In genomic region chr5:85388752-85389151, GRCh38 we compare ENCODE assay signal across 19 cellular contexts.
DNase-seq lines count a peak whose midpoint lies in the region; ATAC-seq, FAIRE-seq and TF ChIP-seq lines count a peak whose summit lies in the region.
"Had no signal": no experiment of that assay in that cellular context is flagged by ENCODE, and none has a peak within 500 bp of the region (broad histone marks: within the 10 kb centered on the region; RNA-seq: fewer than 3 reads in every experiment).

No MANE protein-coding gene starts in this region.

- H3K4me1 ChIP-seq in liver (ENCODE audit: control insufficient read depth in 4 of 4, insufficient read depth in 4 of 4, low read length in 3 of 4) (peaks cover 0 to 14% (median 0%) of the 10 kb centered on the region in 4 donors), HepG2 (ENCODE audit: insufficient read depth, low read length) (no peaks in the 10 kb centered on the region)
- H3K4me1 ChIP-seq: BLaER1 treated with 17β-estradiol and CSF1 and Interleukin-3, amounts not matched to agents 10 nM and 100 nM had no signal

- H3K4me3 ChIP-seq in liver (ENCODE audit: low read depth in 1 of 3, low read length in 3 of 3) (no peak overlapping the region), HepG2 (replicated peaks in 1 of 3; ENCODE audit: insufficient read depth in 1 of 3, low read depth in 2 of 3, low read length in 3 of 3) (no peak overlapping the region), retinal pigment epithelial cell (ENCODE audit: low read length) (no peak overlapping the region)
- H3K4me3 ChIP-seq: BLaER1 treated with 17β-estradiol and CSF1 and Interleukin-3, amounts not matched to agents 10 nM and 100 nM had no signal

- H3K79me2 ChIP-seq in HepG2 (ENCODE audit: insufficient read depth, low read length): no peaks in the 10 kb centered on the region

- BruUV-seq in HepG2 (replicated peaks; lab: Mats Ljungman, UMichigan): no TSS peak

- no peak for ATAC-seq in HepG2
- ATAC-seq in left lobe of liver: peak; percentile 91
- ATAC-seq: CD8-positive, alpha-beta T cell had no signal

- FAIRE-seq in HepG2 (lab: Jason Lieb, UNC): no peak
- FAIRE-seq: H1, HTR-8/SVneo had no signal

- H3K27me3 ChIP-seq in liver (ENCODE audit: control insufficient read depth in 4 of 4, insufficient read depth in 4 of 4, low read length in 3 of 4): no peaks in the 10 kb centered on the region
- no peaks in the 10 kb centered on the region for H3K27me3 ChIP-seq in HepG2 (ENCODE audit: control insufficient read depth in 1 of 2, insufficient read depth in 2 of 2, low read length in 2 of 2)
- H3K27me3 ChIP-seq: BLaER1 treated with 17β-estradiol and CSF1 and Interleukin-3, amounts not matched to agents 10 nM and 100 nM had no signal

- TF ChIP-seq CTCF in liver (IDR thresholded peaks at IDR 0.05; ENCODE audit: low read depth, low read length, missing input control): no peak
- TF ChIP-seq CTCF in HepG2 (CRISPR knock-in tag; IDR thresholded peaks at IDR 0.05): no peak
- no peak for TF ChIP-seq CTCF in retinal pigment epithelial cell (conservative IDR thresholded peaks at IDR 0.05; ENCODE audit: low read depth, low read length)
- TF ChIP-seq CTCF in osteocyte (IDR thresholded peaks at IDR 0.05): no peak

- CTCF ChIA-PET in HepG2 (lab: Yijun Ruan, JAX; ENCODE audit: low intra/inter-chr PET ratio, low total read pairs): no interaction called here

- peaks cover 8% of the 10 kb centered on the region for H3K9me3 Mint-ChIP-seq in osteocyte (ENCODE audit: unreplicated experiment)
- H3K9me3 Mint-ChIP-seq: H9 had no signal

- intact Hi-C loops in HepG2 (cut with micrococcal nuclease; ENCODE audit: unreplicated experiment): no loop called here

- POLR2A ChIA-PET in HepG2 (lab: Yijun Ruan, JAX): no interaction called here

- TF ChIP-seq RAD21 in liver (IDR thresholded peaks at IDR 0.05) (peak; percentile 21 to 45), HepG2 (CRISPR knock-in tag; IDR thresholded peaks at IDR 0.05) (no peak)

- peaks cover 0 to 1% (median 0%) of the 10 kb centered on the region in 4 donors for H3K9me3 ChIP-seq in liver (ENCODE audit: control insufficient read depth in 4 of 4, low read length in 3 of 4)
- no peaks in the 10 kb centered on the region for H3K9me3 ChIP-seq in HepG2 (ENCODE audit: low read length)

- peaks cover 11% of the 10 kb centered on the region for H3K27me3 Mint-ChIP-seq in osteocyte (ENCODE audit: unreplicated experiment)
- H3K27me3 Mint-ChIP-seq: B cell, IgD-negative memory B cell had no signal

- DNase-seq in HepG2 (ENCODE audit: low spot score) (no peak), astrocyte of the hippocampus (ENCODE audit: low read depth, low spot score) (peak; percentile 5), left lobe of liver (ENCODE audit: low spot score) (no peak), retinal pigment epithelial cell (ENCODE audit: low read depth) (peak; percentile 37), iPS-NIHi11 (ENCODE audit: low spot score) (no peak), osteocyte (ENCODE audit: extremely low spot score, unreplicated experiment) (no peak), NCI-H146 (lab: John Stamatoyannopoulos, UW) (no peak)
- DNase-seq: 8988T; Calu3; CD8-positive, alpha-beta T cell; DMS79 treated with DMSO at 0.1 percent for 48 hours; GF-D8; H9 had no signal

- H4K20me1 ChIP-seq in HepG2 (ENCODE audit: insufficient read depth, low read length): no peaks in the 10 kb centered on the region
- H4K20me1 ChIP-seq: BLaER1 treated with 17β-estradiol and CSF1 and Interleukin-3, amounts not matched to agents 10 nM and 100 nM had no signal

- WGBS in liver: 34% methylated on average over 3 of the region's 3 CpGs
- WGBS in HepG2 (ENCODE audit: low lambda C conversion rate): 57% methylated on average over 3 of the region's 3 CpGs

- no peak overlapping the region for H3K4me3 Mint-ChIP-seq in osteocyte (ENCODE audit: unreplicated experiment)
- H3K4me3 Mint-ChIP-seq: B cell; CD8-positive, alpha-beta T cell; H9; IgD-negative memory B cell had no signal

- no peak overlapping the region for H3K4me2 ChIP-seq in HepG2 (ENCODE audit: low read depth, low read length)
- H3K4me2 ChIP-seq: BLaER1 treated with 17β-estradiol and CSF1 and Interleukin-3, amounts not matched to agents 10 nM and 100 nM had no signal

- H3K27ac ChIP-seq in liver (ENCODE audit: low read depth in 1 of 2, low read length in 2 of 2) (no peak overlapping the region), HepG2 (ENCODE audit: extremely low read length, insufficient read depth, low read length) (no peak overlapping the region)
- H3K27ac ChIP-seq: BLaER1 treated with 17β-estradiol and CSF1 and Interleukin-3, amounts not matched to agents 10 nM and 100 nM had no signal

- TF ChIP-seq EP300 in HepG2 (IDR thresholded peaks at IDR 0.05; ENCODE audit: low read depth in 2 of 2, low read length in 2 of 2) (no peak), HepG2 (CRISPR knock-in tag; IDR thresholded peaks at IDR 0.05; ENCODE audit: borderline replicate concordance) (no peak)

- H3K36me3 Mint-ChIP-seq in osteocyte (ENCODE audit: unreplicated experiment): no peaks in the 10 kb centered on the region
- H3K36me3 Mint-ChIP-seq: CD8-positive, alpha-beta T cell; IgD-negative memory B cell had no signal

- H3K27ac Mint-ChIP-seq in osteocyte (ENCODE audit: unreplicated experiment): no peak overlapping the region
- H3K27ac Mint-ChIP-seq: B cell; CD8-positive, alpha-beta T cell; IgD-negative memory B cell had no signal

- H3K36me3 ChIP-seq in liver (ENCODE audit: control insufficient read depth in 4 of 4, insufficient read depth in 3 of 4, low read depth in 1 of 4, low read length in 3 of 4): no peaks in the 10 kb centered on the region
- H3K36me3 ChIP-seq in HepG2 (replicated peaks in 1 of 2; ENCODE audit: control insufficient read depth in 1 of 2, insufficient read depth in 2 of 2, low read length in 2 of 2): no peaks in the 10 kb centered on the region
- H3K36me3 ChIP-seq: BLaER1 treated with 17β-estradiol and CSF1 and Interleukin-3, amounts not matched to agents 10 nM and 100 nM had no signal

- in situ Hi-C loops in HepG2 (cut with HindIII; ENCODE audit: extremely low pct_ligation_motif_present, low pct_unique_long_range_greater_than_20kb): no loop called here

- H3K9ac ChIP-seq in liver (ENCODE audit: low read depth in 1 of 2, low read length in 2 of 2) (no peak overlapping the region), HepG2 (ENCODE audit: insufficient read depth, low read depth, low read length) (no peak overlapping the region)
- H3K9ac ChIP-seq: BLaER1 treated with 17β-estradiol and CSF1 and Interleukin-3, amounts not matched to agents 10 nM and 100 nM had no signal

- TF ChIP-seq POLR2A in HepG2 (IDR thresholded peaks at IDR 0.05; ENCODE audit: insufficient read depth in 1 of 2, low read depth in 2 of 2, low read length in 2 of 2): no peak

- no peaks in the 10 kb centered on the region for H3K4me1 Mint-ChIP-seq in osteocyte (ENCODE audit: unreplicated experiment)
- H3K4me1 Mint-ChIP-seq: B cell, H9, IgD-negative memory B cell had no signal

- H2AFZ ChIP-seq in HepG2 (ENCODE audit: low read length): no peak overlapping the region

TF ChIP-seq in liver, 16 proteins besides CTCF, POLR2A, EP300 and RAD21 (continues in another document):
- TF ChIP-seq JUND (IDR thresholded peaks at IDR 0.05): no peak
- TF ChIP-seq YY1 (IDR thresholded peaks at IDR 0.05): no peak
- no peak for TF ChIP-seq TAF1 (conservative IDR thresholded peaks at IDR 0.05)
- no peak for TF ChIP-seq GABPA (IDR thresholded peaks at IDR 0.05 in 1 of 2, conservative IDR thresholded peaks at IDR 0.05 in 1 of 2)
- TF ChIP-seq EGR1 (IDR thresholded peaks at IDR 0.05; ENCODE audit: low read depth in 2 of 2): no peak
- no peak for TF ChIP-seq SP1 (IDR thresholded peaks at IDR 0.05)

TF ChIP-seq in HepG2, 621 proteins besides CTCF, POLR2A, EP300 and RAD21 (continues in another document):
- no peak for TF ChIP-seq GTF2F1 (IDR thresholded peaks at IDR 0.05; ENCODE audit: low read length)
- no peak for TF ChIP-seq HMGXB3 (CRISPR knock-in tag; IDR thresholded peaks at IDR 0.05; ENCODE audit: borderline replicate concordance)
- TF ChIP-seq CEBPG (CRISPR knock-in tag; IDR thresholded peaks at IDR 0.05): no peak
- TF ChIP-seq ZNF788 (CRISPR knock-in tag; IDR thresholded peaks at IDR 0.05; ENCODE audit: borderline replicate concordance): no peak
- TF ChIP-seq ZNF362 (CRISPR knock-in tag; IDR thresholded peaks at IDR 0.05; ENCODE audit: borderline replicate concordance): no peak

Comparison
In these comparisons a context has a peak if more than half of its experiments do, and no peak if none do; other contexts are left out.
1. DNase-seq: peak in astrocyte of the hippocampus (single experiment) and retinal pigment epithelial cell (single experiment); none in HepG2 (single experiment), left lobe of liver (single experiment), iPS-NIHi11 (single experiment), osteocyte (single experiment) and NCI-H146 (single experiment).